1 cellular context compared by ENCODE assay signal in the genomic region with DNA sequence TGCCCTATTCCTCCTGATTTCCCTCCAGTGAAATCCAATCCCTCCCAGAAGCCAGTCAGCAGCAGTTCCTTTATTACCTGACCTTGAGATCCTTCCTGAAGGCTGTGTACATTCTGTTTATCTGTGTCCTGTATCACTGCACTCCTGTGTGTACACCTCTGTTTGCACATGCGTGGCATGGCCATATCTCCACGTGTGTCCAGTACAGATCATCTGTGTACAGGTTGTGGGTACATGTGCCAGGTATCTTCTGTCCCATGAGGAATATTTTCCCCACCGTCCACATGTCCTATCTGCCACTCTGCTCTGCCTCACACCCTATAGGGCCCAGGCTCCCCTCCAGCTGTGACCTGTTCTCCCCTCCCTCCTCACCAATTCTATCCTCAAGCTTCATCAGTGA.
TF ChIP-seq lines count a peak whose summit lies in the region.

No MANE protein-coding gene starts in this region.

TF ChIP-seq in A549, 52 proteins besides CTCF, POLR2A, EP300 and RAD21:
- TF ChIP-seq, protein P1, sequence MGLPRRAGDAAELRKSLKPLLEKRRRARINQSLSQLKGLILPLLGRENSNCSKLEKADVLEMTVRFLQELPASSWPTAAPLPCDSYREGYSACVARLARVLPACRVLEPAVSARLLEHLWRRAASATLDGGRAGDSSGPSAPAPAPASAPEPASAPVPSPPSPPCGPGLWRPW (IDR thresholded peaks at IDR 0.05), result no peak
- TF ChIP-seq MAFK (IDR thresholded peaks at IDR 0.05; ENCODE audit: partially characterized antibody) (no peak), ZSCAN20 (CRISPR knock-in tag; IDR thresholded peaks at IDR 0.05) (no peak), HOXB5 (CRISPR knock-in tag; IDR thresholded peaks at IDR 0.05) (no peak), CEBPB (IDR thresholded peaks at IDR 0.05) (no peak), JUNB (IDR thresholded peaks at IDR 0.05) (no peak), MAZ (IDR thresholded peaks at IDR 0.05; ENCODE audit: borderline replicate concordance, low read depth, low read length) (no peak), HEYL (CRISPR knock-in tag; IDR thresholded peaks at IDR 0.05) (no peak), CBX2 (IDR thresholded peaks at IDR 0.05; ENCODE audit: borderline replicate concordance, low read depth) (no peak), FOSL2 (IDR thresholded peaks at IDR 0.05) (no peak), FOSL2 (CRISPR knock-in tag; IDR thresholded peaks at IDR 0.05) (no peak), ZNF302 (CRISPR knock-in tag; IDR thresholded peaks at IDR 0.05) (no peak), KDM1A (IDR thresholded peaks at IDR 0.05; ENCODE audit: low read depth) (no peak)
- TF ChIP-seq, protein P2, sequence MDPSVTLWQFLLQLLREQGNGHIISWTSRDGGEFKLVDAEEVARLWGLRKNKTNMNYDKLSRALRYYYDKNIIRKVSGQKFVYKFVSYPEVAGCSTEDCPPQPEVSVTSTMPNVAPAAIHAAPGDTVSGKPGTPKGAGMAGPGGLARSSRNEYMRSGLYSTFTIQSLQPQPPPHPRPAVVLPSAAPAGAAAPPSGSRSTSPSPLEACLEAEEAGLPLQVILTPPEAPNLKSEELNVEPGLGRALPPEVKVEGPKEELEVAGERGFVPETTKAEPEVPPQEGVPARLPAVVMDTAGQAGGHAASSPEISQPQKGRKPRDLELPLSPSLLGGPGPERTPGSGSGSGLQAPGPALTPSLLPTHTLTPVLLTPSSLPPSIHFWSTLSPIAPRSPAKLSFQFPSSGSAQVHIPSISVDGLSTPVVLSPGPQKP (IDR thresholded peaks at IDR 0.05; ENCODE audit: low read depth, low read length), result no peak
- TF ChIP-seq, protein P3, sequence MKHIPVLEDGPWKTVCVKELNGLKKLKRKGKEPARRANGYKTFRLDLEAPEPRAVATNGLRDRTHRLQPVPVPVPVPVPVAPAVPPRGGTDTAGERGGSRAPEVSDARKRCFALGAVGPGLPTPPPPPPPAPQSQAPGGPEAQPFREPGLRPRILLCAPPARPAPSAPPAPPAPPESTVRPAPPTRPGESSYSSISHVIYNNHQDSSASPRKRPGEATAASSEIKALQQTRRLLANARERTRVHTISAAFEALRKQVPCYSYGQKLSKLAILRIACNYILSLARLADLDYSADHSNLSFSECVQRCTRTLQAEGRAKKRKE (CRISPR knock-in tag; IDR thresholded peaks at IDR 0.05; ENCODE audit: low read depth), result no peak
- TF ChIP-seq, protein P4, sequence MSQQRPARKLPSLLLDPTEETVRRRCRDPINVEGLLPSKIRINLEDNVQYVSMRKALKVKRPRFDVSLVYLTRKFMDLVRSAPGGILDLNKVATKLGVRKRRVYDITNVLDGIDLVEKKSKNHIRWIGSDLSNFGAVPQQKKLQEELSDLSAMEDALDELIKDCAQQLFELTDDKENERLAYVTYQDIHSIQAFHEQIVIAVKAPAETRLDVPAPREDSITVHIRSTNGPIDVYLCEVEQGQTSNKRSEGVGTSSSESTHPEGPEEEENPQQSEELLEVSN (IDR thresholded peaks at IDR 0.05; ENCODE audit: borderline replicate concordance, low read depth), result no peak
